ENCODE assay signal across 13 cellular contexts in the genomic region with DNA sequence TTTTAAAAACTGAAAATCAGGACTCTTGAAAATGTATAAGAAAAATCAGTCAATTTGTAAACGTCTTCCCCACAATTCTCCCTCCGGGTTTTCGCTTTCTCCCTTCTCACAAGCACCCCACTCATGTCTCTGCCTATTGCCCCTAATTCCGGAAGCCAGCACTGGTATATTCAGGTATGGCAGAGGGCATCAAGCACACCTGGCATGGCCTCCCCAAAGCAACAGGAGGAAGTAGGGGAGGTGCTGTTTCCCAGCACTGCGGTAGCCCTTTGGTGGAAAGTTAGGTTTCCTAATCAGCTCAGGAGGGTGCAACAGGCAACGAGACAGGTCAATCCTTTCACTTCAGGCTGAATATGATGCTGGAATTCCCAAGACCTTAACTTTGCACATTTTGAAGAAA. TPM values are rescaled to one million over a fixed set of nuclear protein-coding genes. Genes with fewer than 3 reads are reported as not detected.
DNase-seq lines count a peak whose midpoint lies in the region; ATAC-seq, FAIRE-seq and TF ChIP-seq lines count a peak whose summit lies in the region.
"Had no signal": no experiment of that assay in that cellular context is flagged by ENCODE, and none has a peak within 500 bp of the region (broad histone marks: within the 10 kb centered on the region; RNA-seq: fewer than 3 reads in every experiment).

No MANE protein-coding gene starts in this region.

- H3K79me2 ChIP-seq in ACC112 (ENCODE audit: control insufficient read depth, insufficient read depth, low read length, unreplicated experiment) (no peaks in the 10 kb centered on the region), Karpas-422 (ENCODE audit: low read length) (no peaks in the 10 kb centered on the region), H1 (ENCODE audit: control insufficient read depth in 1 of 2, insufficient read depth in 2 of 2, low read length in 2 of 2) (no peaks in the 10 kb centered on the region), GM23248 (ENCODE audit: insufficient read depth) (no peaks in the 10 kb centered on the region)

- H3K4me1 ChIP-seq in ACC112 (ENCODE audit: control insufficient read depth, insufficient read depth, low read length, unreplicated experiment) (peaks cover 21% of the 10 kb centered on the region), Karpas-422 (ENCODE audit: low read length) (peaks cover 37% of the 10 kb centered on the region), H1 (replicated peaks in 1 of 4; ENCODE audit: control insufficient read depth in 3 of 4, insufficient read depth in 4 of 4, low read length in 3 of 4) (no peaks in the 10 kb centered on the region; a peak in 1 of 7 replicates), lung (ENCODE audit: control insufficient read depth in 2 of 2, insufficient read depth in 2 of 2, low read length in 2 of 2) (peaks cover 0 to 1% of the 10 kb centered on the region in 2 donors), small intestine (ENCODE audit: control insufficient read depth in 2 of 2, insufficient read depth in 1 of 2, low read depth in 1 of 2, low read length in 1 of 2) (no peaks in the 10 kb centered on the region), GM23248 (ENCODE audit: insufficient read depth) (peaks cover 12% of the 10 kb centered on the region; the same call in 1 of the 2 replicates)
- H3K4me1 ChIP-seq: BLaER1 had no signal

- in situ Hi-C loops in GM23248 (cut with MboI): no loop called here

- H2BK120ac ChIP-seq in H1 (replicated peaks; ENCODE audit: low read depth, low read length): no peak overlapping the region

- DNase-seq in Karpas-422 (peak; percentile 67), H1 (ENCODE audit: low read depth in 1 of 2, low spot score in 2 of 2) (no peak), lung (ENCODE audit: low spot score) (no peak), activated T-cell treated with anti-CD3 and anti-CD28 coated beads for 4 hours (no peak), left cardiac atrium (no peak), small intestine (no peak), GM23248 (no peak)
- DNase-seq: AML-193; CD8-positive, alpha-beta memory T cell had no signal

- POLR2A ChIA-PET in H1 (lab: Charles Lee; ENCODE audit: partially characterized antibody): no interaction called here

- H4K91ac ChIP-seq in H1 (replicated peaks; ENCODE audit: insufficient read length, low read length): no peak overlapping the region

- no peak for TF ChIP-seq EP300 in H1 (IDR thresholded peaks at IDR 0.05; ENCODE audit: borderline replicate concordance in 1 of 2, low read depth in 2 of 2, low read length in 2 of 2)

- no peak overlapping the region for H4K5ac ChIP-seq in H1 (ENCODE audit: insufficient read length, low read depth, low read length)

- H4K8ac ChIP-seq in H1 (ENCODE audit: extremely low read depth, insufficient read depth, low read length): no peak overlapping the region; the same call in 1 of the 2 replicates

- H2BK5ac ChIP-seq in H1 (ENCODE audit: low read depth, low read length): no peak overlapping the region

- intact Hi-C loops in left cardiac atrium (cut with DNase I): no loop called here

- H3K14ac ChIP-seq in H1 (ENCODE audit: insufficient read length): no peak overlapping the region

- H3K9me3 ChIP-seq in Karpas-422 (ENCODE audit: low read length): no peaks in the 10 kb centered on the region
- peaks cover 0 to 3% of the 10 kb centered on the region in 2 experiments; a peak in 1 of 4 replicates for H3K9me3 ChIP-seq in H1 (ENCODE audit: insufficient read depth in 2 of 2, low read depth in 1 of 2, low read length in 1 of 2)
- peaks cover 0 to 1% of the 10 kb centered on the region in 2 donors for H3K9me3 ChIP-seq in lung (ENCODE audit: control insufficient read depth in 2 of 2, insufficient read depth in 1 of 2, low read length in 1 of 2)
- no peaks in the 10 kb centered on the region for H3K9me3 ChIP-seq in small intestine (ENCODE audit: control insufficient read depth, low read depth)
- H3K9me3 ChIP-seq in GM23248 (ENCODE audit: low read depth): no peaks in the 10 kb centered on the region

- no peaks in the 10 kb centered on the region for H3K23me2 ChIP-seq in H1 (ENCODE audit: low read depth, low read length)

- no peak for TF ChIP-seq POLR2A in H1 (IDR thresholded peaks at IDR 0.05; ENCODE audit: control extremely low read depth in 1 of 2, low read depth in 2 of 2, low read length in 2 of 2)

- H2AK5ac ChIP-seq in H1 (ENCODE audit: low read depth, low read length): no peak overlapping the region

- WGBS in H1 (ENCODE audit: extremely low coverage in 1 of 2, insufficient coverage in 1 of 2, insufficient read length in 1 of 2, insufficient replicate concordance in 2 of 2, low coverage in 1 of 2, low lambda C conversion rate in 2 of 2, missing lambda C conversion rate in 1 of 2), 2 experiments: 58% methylated on average over 6 of the region's 6 CpGs; no CpG with 5 or more reads in 1 of the 2 experiments
- 42 to 75% methylated on average over 6 of the region's 6 CpGs for WGBS in lung, 2 donors
- 51 to 63% (median 56%) methylated on average over 6 of the region's 6 CpGs for WGBS in small intestine, 3 donors
- 37 to 43% methylated on average over 6 of the region's 6 CpGs for WGBS in GM23248 (ENCODE audit: low coverage in 1 of 2, low lambda C conversion rate in 2 of 2, missing lambda C conversion rate in 2 of 2), 2 experiments

- H3K4me3 ChIP-seq in ACC112 (ENCODE audit: low read depth, low read length) (no peak overlapping the region), Karpas-422 (ENCODE audit: low read length) (no peak overlapping the region), H1 (ENCODE audit: extremely low read depth in 1 of 4, insufficient read depth in 2 of 4, low read depth in 3 of 4, low read length in 4 of 4) (no peak overlapping the region), lung (no peak overlapping the region), small intestine (ENCODE audit: low read depth in 1 of 2, low read length in 2 of 2) (no peak overlapping the region), GM23248 (no peak overlapping the region)
- H3K4me3 ChIP-seq: BLaER1 had no signal

- no peak for TF ChIP-seq RAD21 in H1 (IDR thresholded peaks at IDR 0.05 in 1 of 2, conservative IDR thresholded peaks at IDR 0.05 in 1 of 2; ENCODE audit: low read depth in 2 of 2, low read length in 2 of 2)

- ATAC-seq in lung (ENCODE audit: insufficient read depth, low FRiP score): peak; percentile 36
- ATAC-seq in left cardiac atrium: no peak

- no peak overlapping the region for H2BK15ac ChIP-seq in H1 (ENCODE audit: low read length)

- H3K9me2 ChIP-seq in Karpas-422 (replicated peaks; ENCODE audit: insufficient read depth, low read length) (no peaks in the 10 kb centered on the region), GM23248 (ENCODE audit: insufficient read depth) (no peaks in the 10 kb centered on the region)

- no peaks in the 10 kb centered on the region for H3K79me1 ChIP-seq in H1 (ENCODE audit: low read depth, low read length)

- H2BK20ac ChIP-seq in H1 (ENCODE audit: low read length): no peak overlapping the region

- H2BK12ac ChIP-seq in H1 (ENCODE audit: low read depth, low read length): no peak overlapping the region

- H2AFZ ChIP-seq in ACC112 (ENCODE audit: low read length, unreplicated experiment) (peak overlapping the region; percentile 16), Karpas-422 (ENCODE audit: low read length) (peak overlapping the region; percentile 60; the same call in 1 of the 2 replicates), H1 (ENCODE audit: low read length) (peak overlapping the region; percentile 62; the same call in 1 of the 2 replicates), GM23248 (no peak overlapping the region)

- no peaks in the 10 kb centered on the region for H3K27me3 ChIP-seq in ACC112 (ENCODE audit: insufficient read depth, low read length)
- no peaks in the 10 kb centered on the region for H3K27me3 ChIP-seq in Karpas-422 (ENCODE audit: low read length)
- H3K27me3 ChIP-seq in H1 (replicated peaks in 1 of 4; ENCODE audit: control insufficient read depth in 3 of 4, extremely low read depth in 1 of 4, insufficient read depth in 3 of 4, low read length in 3 of 4): no peaks in the 10 kb centered on the region
- H3K27me3 ChIP-seq in lung (ENCODE audit: control insufficient read depth, insufficient read depth): no peaks in the 10 kb centered on the region
- H3K27me3 ChIP-seq in small intestine (ENCODE audit: control insufficient read depth in 2 of 2, insufficient read depth in 2 of 2, low read length in 2 of 2): no peaks in the 10 kb centered on the region
- 0 out of 2 replicates have a peak, but pooled peaks cover 8% of the 10 kb centered on the region for H3K27me3 ChIP-seq in GM23248 (replicated peaks; ENCODE audit: insufficient read depth)
- H3K27me3 ChIP-seq: BLaER1 had no signal

- no peak overlapping the region for H3K23ac ChIP-seq in H1 (ENCODE audit: insufficient read length)

- FAIRE-seq in H1 (lab: Jason Lieb, UNC): no peak
- no peak for FAIRE-seq in small intestine (lab: Jason Lieb, UNC)

- H3K36me3 ChIP-seq in ACC112 (ENCODE audit: insufficient read depth, low read length) (no peaks in the 10 kb centered on the region; the same call in 1 of the 2 replicates), Karpas-422 (ENCODE audit: insufficient read depth, low read length) (peaks cover 31% of the 10 kb centered on the region), H1 (ENCODE audit: control insufficient read depth in 2 of 4, insufficient read depth in 4 of 4, low read length in 3 of 4) (no peaks in the 10 kb centered on the region), lung (ENCODE audit: control insufficient read depth in 2 of 2, insufficient read depth in 2 of 2, low read length in 2 of 2) (no peaks in the 10 kb centered on the region), small intestine (ENCODE audit: control insufficient read depth in 2 of 2, insufficient read depth in 2 of 2, low read length in 2 of 2) (no peaks in the 10 kb centered on the region), GM23248 (ENCODE audit: low read depth) (no peaks in the 10 kb centered on the region)

- H3K56ac ChIP-seq in H1 (replicated peaks; ENCODE audit: insufficient read length, low read depth, low read length): no peak overlapping the region

- CTCF ChIA-PET in H1 (lab: Charles Lee; ENCODE audit: partially characterized antibody): interaction anchor here (0.6 to 3.0 kb wide), 5 partner anchors 10 to 598 kb away, joined by 3 to 16 read pairs (median 5); no protein-coding TSS in a partner anchor

- no peak overlapping the region; the same call in 1 of the 2 replicates for H3K9ac ChIP-seq in Karpas-422 (ENCODE audit: low read length)
- no peak overlapping the region for H3K9ac ChIP-seq in H1 (replicated peaks in 1 of 4; ENCODE audit: extremely low read depth in 1 of 4, low read depth in 3 of 4, low read length in 3 of 4)
- H3K9ac ChIP-seq in GM23248: no peak overlapping the region
- H3K9ac ChIP-seq: BLaER1 had no signal

- TF ChIP-seq CTCF in H1 (IDR thresholded peaks at IDR 0.05; ENCODE audit: control extremely low read depth in 1 of 3, insufficient read depth in 1 of 3, low read depth in 1 of 3, low read length in 3 of 3): no peak
- no peak for TF ChIP-seq CTCF in lung (IDR thresholded peaks at IDR 0.05; ENCODE audit: control extremely low read depth, extremely low read depth)

- H4K20me1 ChIP-seq in Karpas-422 (ENCODE audit: insufficient read depth, low read depth, low read length) (no peaks in the 10 kb centered on the region), H1 (replicated peaks in 1 of 2; ENCODE audit: control insufficient read depth in 1 of 2, insufficient read depth in 2 of 2, low read length in 2 of 2) (no peaks in the 10 kb centered on the region), GM23248 (ENCODE audit: insufficient read depth) (no peaks in the 10 kb centered on the region)
- H4K20me1 ChIP-seq: BLaER1 had no signal

- H3K18ac ChIP-seq in H1 (ENCODE audit: extremely low read depth, low read length): no peak overlapping the region

- H3K4me2 ChIP-seq in Karpas-422 (ENCODE audit: low read depth, low read length, poor library complexity, severe bottlenecking): peak overlapping the region; percentile 21
- no peak overlapping the region for H3K4me2 ChIP-seq in H1 (ENCODE audit: insufficient read depth in 1 of 2, low read depth in 2 of 2, low read length in 2 of 2)
- no peak overlapping the region for H3K4me2 ChIP-seq in GM23248 (ENCODE audit: unreplicated experiment)
- H3K4me2 ChIP-seq: BLaER1 had no signal

- no peak overlapping the region for H3K4ac ChIP-seq in H1 (replicated peaks; ENCODE audit: insufficient read length, low read depth, low read length)

- 0 out of 2 replicates have a peak, but pooled peaks cover 7% of the 10 kb centered on the region for H3F3A ChIP-seq in GM23248 (ENCODE audit: insufficient read depth)

- H3K27ac ChIP-seq in ACC112 (ENCODE audit: low read depth, low read length) (peak overlapping the region; percentile 72), Karpas-422 (ENCODE audit: low read length) (no peak overlapping the region), H1 (ENCODE audit: low read depth, low read length) (no peak overlapping the region), lung (ENCODE audit: low read depth in 1 of 2, low read length in 1 of 2) (peak overlapping the region in 1 of 2 donors; percentile 79), small intestine (ENCODE audit: low read depth in 1 of 2, low read length in 1 of 2) (no peak overlapping the region), GM23248 (no peak overlapping the region)
- H3K27ac ChIP-seq: 22Rv1, BLaER1, HL-60 had no signal

RNA-seq across cellular contexts. Expression of a gene that starts 30.1 kb away (rescaled TPM):
- 44.0 and 102 TPM in 2 replicates for total RNA-seq in Karpas-422 (2014; rRNA removed; shearing (Covaris generic); ENCODE audit: low replicate concordance)
- 0.20 TPM in 1 of 2 replicates, not detected in the other for total RNA-seq in H1 (2021; fragmentation: NEBNext Ultra II Directional; extraction: Animal tissue kit (Norgen Biotek cat#: 25700))
- polyA plus RNA-seq in H1 (2011; rRNA removed) (0.17 and 0.20 TPM in 2 replicates), lung (100 to 1,000 TPM; 162 to 257 TPM), small intestine (1 to 10 TPM in 2 of 3 donors, under 1 TPM in 1; 0.27 to 2.2 (median 1.1) TPM), GM23248 (2016; fragmentation: Nextera tagmentation; extraction: Ambion mirVana) (0.08 TPM in 1 of 2 replicates, not detected in the other)
- polyA plus RNA-seq in H1 (2011; cell fraction: cytosol; rRNA removed): 0.19 TPM
- polyA plus RNA-seq in H1 (2011; cell fraction: nucleus; rRNA removed): 0.34 TPM
- 0.23 to 0.32 TPM (median 0.24 TPM) in 3 of 4 replicates, not detected in the other for polyA plus RNA-seq in H1 (2012, experiment 1 of 2)
- polyA plus RNA-seq in H1 (2012, experiment 2 of 2): 0.22 TPM
- polyA plus RNA-seq in H1 (2013, experiment 1 of 2): 0.85 TPM
- polyA plus RNA-seq in H1 (2013, experiment 2 of 2): 0.94 TPM
- 0.66 TPM in 1 of 2 replicates, not detected in the other for polyA minus RNA-seq in H1 (2011; rRNA and poly(A)+ RNA removed)
- not detected for polyA minus RNA-seq in H1 (2011; cell fraction: cytosol; rRNA and poly(A)+ RNA removed)
- not detected for polyA minus RNA-seq in H1 (2011; cell fraction: nucleus; rRNA and poly(A)+ RNA removed)
- total RNA-seq in lung (100 to 1,000 TPM; 220 to 243 TPM), left cardiac atrium (under 1 TPM in 1 of 2 donors, not detected in 1; 0.15 TPM)
- 0.65 TPM in 1 of 2 replicates, not detected in the other for total RNA-seq in GM23248 (2014; rRNA removed; shearing (Covaris generic))

RNA-seq across cellular contexts. Expression of a gene that starts 33.1 kb away (rescaled TPM):
- 60.4 and 61.7 TPM in 2 replicates for total RNA-seq in Karpas-422 (2014; rRNA removed; shearing (Covaris generic); ENCODE audit: low replicate concordance)
- total RNA-seq in H1 (2021; fragmentation: NEBNext Ultra II Directional; extraction: Animal tissue kit (Norgen Biotek cat#: 25700)): 21.5 and 24.6 TPM in 2 replicates
- polyA plus RNA-seq in H1 (2011; rRNA removed): 10.8 and 11.3 TPM in 2 replicates
- polyA plus RNA-seq in H1 (2011; cell fraction: cytosol; rRNA removed): 17.6 TPM
- polyA plus RNA-seq in H1 (2011; cell fraction: nucleus; rRNA removed): 36.1 TPM
- 17.7 to 25.6 TPM (median 20.1 TPM) in 4 replicates for polyA plus RNA-seq in H1 (2012, experiment 1 of 2)
- polyA plus RNA-seq in H1 (2012, experiment 2 of 2): 3.2 TPM
- 13.2 TPM for polyA plus RNA-seq in H1 (2013, experiment 1 of 2)
- polyA plus RNA-seq in H1 (2013, experiment 2 of 2): 12.5 TPM
- 21.7 and 27.3 TPM in 2 replicates for polyA minus RNA-seq in H1 (2011; rRNA and poly(A)+ RNA removed)
- polyA minus RNA-seq in H1 (2011; cell fraction: cytosol; rRNA and poly(A)+ RNA removed): 15.6 TPM
- 48.6 TPM for polyA minus RNA-seq in H1 (2011; cell fraction: nucleus; rRNA and poly(A)+ RNA removed)
- total RNA-seq in lung: 10 to 100 TPM; 62.3 to 65.0 TPM
- polyA plus RNA-seq in lung: 100 to 1,000 TPM in 1 of 2 donors, 10 to 100 TPM in 1; 21.7 to 126 TPM
- 10 to 100 TPM; 27.6 to 34.4 TPM for total RNA-seq in left cardiac atrium
- 10 to 100 TPM; 22.6 to 30.6 (median 26.2) TPM for polyA plus RNA-seq in small intestine
- 20.4 and 22.3 TPM in 2 replicates for total RNA-seq in GM23248 (2014; rRNA removed; shearing (Covaris generic))
- polyA plus RNA-seq in GM23248 (2016; fragmentation: Nextera tagmentation; extraction: Ambion mirVana): 17.5 and 21.5 TPM in 2 replicates

Comparison
In these comparisons a context has a peak if more than half of its experiments do, and no peak if none do; other contexts are left out.
1. RNA of a gene that starts 30.1 kb away (total RNA-seq): 220 to 243 TPM in lung and 44.0 to 102 TPM in Karpas-422; 0.65 TPM in GM23248, 0.20 TPM in H1 and 0.15 TPM in left cardiac atrium; every median in the first group is over 10 times any median in the second.